Comparison of ENCODE assay signal across 1 cellular context in genomic region chr3:33717866-33718594, GRCh38.
TF ChIP-seq lines count a peak whose summit lies in the region.

Gene CLASP2, minus strand, starts transcription at chr3:33718254. Its CDS starts 252 bp downstream, at chr3:33718002.

TF ChIP-seq in K562, 482 proteins besides CTCF, POLR2A, EP300 and RAD21 (continued from another document and continues in another):
- TF ChIP-seq RREB1 (CRISPR knock-in tag; IDR thresholded peaks at IDR 0.05) (peak; percentile 90), PHF20 (IDR thresholded peaks at IDR 0.05; ENCODE audit: partially characterized antibody) (peak; percentile 49), RBFOX2 (IDR thresholded peaks at IDR 0.05; ENCODE audit: low read depth, low read length) (peak; percentile 93), TOE1 (IDR thresholded peaks at IDR 0.05; ENCODE audit: borderline replicate concordance) (no peak), TOE1 (CRISPR knock-in tag; IDR thresholded peaks at IDR 0.05; ENCODE audit: borderline replicate concordance, low read depth) (0 out of 2 replicates have a peak, but pooled peaks have one; percentile 1), ZNF354B (CRISPR knock-in tag; IDR thresholded peaks at IDR 0.05) (peak; percentile 43; the same call in 1 of the 2 replicates), HCFC1 (IDR thresholded peaks at IDR 0.05; ENCODE audit: low read depth, low read length) (peak; percentile 33), ZNF507 (tag; conservative IDR thresholded peaks at IDR 0.05) (no peak), MEIS2 (IDR thresholded peaks at IDR 0.05; ENCODE audit: partially characterized antibody) (no peak), ZNF398 (CRISPR knock-in tag; IDR thresholded peaks at IDR 0.05) (no peak), ZNF740 (CRISPR knock-in tag; IDR thresholded peaks at IDR 0.05) (peak; percentile 8; the same call in 1 of the 2 replicates), ZNF740 (tag; IDR thresholded peaks at IDR 0.05) (no peak), SRF (CRISPR knock-in tag; IDR thresholded peaks at IDR 0.05) (peak in 1 of 2 experiments; percentile 64; a peak in 2 of 4 replicates), FIP1L1 (IDR thresholded peaks at IDR 0.05; ENCODE audit: low read depth, low read length, poor library complexity, severe bottlenecking) (peak; percentile 77), MCM2 (IDR thresholded peaks at IDR 0.05; ENCODE audit: low read depth) (no peak), FOXM1 (IDR thresholded peaks at IDR 0.05; ENCODE audit: low read depth) (peak; percentile 22; the same call in 1 of the 2 replicates), FOXM1 (CRISPR knock-in tag; IDR thresholded peaks at IDR 0.05; ENCODE audit: low read depth) (no peak), POLR2H (tag; IDR thresholded peaks at IDR 0.05; ENCODE audit: low read depth) (peak; percentile 89), DLX4 (CRISPR knock-in tag; IDR thresholded peaks at IDR 0.05) (no peak), KLF13 (tag; IDR thresholded peaks at IDR 0.05; ENCODE audit: borderline replicate concordance, low read depth) (no peak), NRF1 (conservative IDR thresholded peaks at IDR 0.05 in 1 of 2, IDR thresholded peaks at IDR 0.05 in 1 of 2) (peak; percentile 23 to 36; a peak in 1 of 4 replicates), POLR3G (IDR thresholded peaks at IDR 0.05; ENCODE audit: extremely low read depth, insufficient read length, insufficient replicate concordance) (no peak), SAP30 (IDR thresholded peaks at IDR 0.05; ENCODE audit: borderline replicate concordance, insufficient read depth, low read depth, low read length, poor library complexity, severe bottlenecking) (no peak), TGIF2 (CRISPR knock-in tag; IDR thresholded peaks at IDR 0.05) (peak; percentile 92; the same call in 1 of the 2 replicates), CSDE1 (IDR thresholded peaks at IDR 0.05) (peak in 1 of 2 experiments; percentile 80; a peak in 1 of 4 replicates), POU5F1 (IDR thresholded peaks at IDR 0.05; ENCODE audit: borderline replicate concordance, low read depth, low read length, partially characterized antibody) (no peak), POLR2AphosphoS2 (IDR thresholded peaks at IDR 0.05; ENCODE audit: low read length) (peak; percentile 79; the same call in 1 of the 2 replicates), THAP12 (CRISPR knock-in tag; IDR thresholded peaks at IDR 0.05) (peak; percentile 78; the same call in 1 of the 2 replicates), HLTF (IDR thresholded peaks at IDR 0.05) (0 out of 2 replicates have a peak, but pooled peaks have one; percentile 81), JUN (IDR thresholded peaks at IDR 0.05; ENCODE audit: borderline replicate concordance, low read depth, low read length) (peak; percentile 52; the same call in 1 of the 2 replicates), JUN (CRISPR knock-in tag; IDR thresholded peaks at IDR 0.05; ENCODE audit: borderline replicate concordance) (no peak), HBP1 (CRISPR knock-in tag; IDR thresholded peaks at IDR 0.05) (no peak), FOXA3 (CRISPR knock-in tag; conservative IDR thresholded peaks at IDR 0.05 in 1 of 2, IDR thresholded peaks at IDR 0.05 in 1 of 2) (peak; percentile 11 to 69; a peak in 1 of 4 replicates), HIVEP1 (CRISPR knock-in tag; IDR thresholded peaks at IDR 0.05) (peak; percentile 51; the same call in 1 of the 2 replicates), CREM (IDR thresholded peaks at IDR 0.05; ENCODE audit: low read depth) (peak; percentile 99), YBX1 (IDR thresholded peaks at IDR 0.05) (no peak), NKRF (IDR thresholded peaks at IDR 0.05; ENCODE audit: borderline replicate concordance) (peak; percentile 13; the same call in 1 of the 2 replicates), HOMEZ (CRISPR knock-in tag; IDR thresholded peaks at IDR 0.05) (no peak), CHCHD3 (CRISPR knock-in tag; IDR thresholded peaks at IDR 0.05) (no peak), NR0B1 (IDR thresholded peaks at IDR 0.05; ENCODE audit: partially characterized antibody) (no peak), RFX5 (IDR thresholded peaks at IDR 0.05; ENCODE audit: low read depth, low read length) (no peak), MIER1 (IDR thresholded peaks at IDR 0.05; ENCODE audit: low read depth) (no peak), IRF2 (CRISPR knock-in tag; IDR thresholded peaks at IDR 0.05) (no peak; the same call in 1 of the 2 replicates)
